In genomic region chr2:41840702-41841551, GRCh38 we compare ENCODE assay signal across 8 cellular contexts.
DNase-seq lines count a peak whose midpoint lies in the region; ATAC-seq, FAIRE-seq and TF ChIP-seq lines count a peak whose summit lies in the region.

No MANE protein-coding gene starts in this region.

- TF ChIP-seq CTCF in A549 (IDR thresholded peaks at IDR 0.05) (peak; percentile 99), WERI-Rb-1 (IDR thresholded peaks at IDR 0.05; ENCODE audit: low read depth, low read length) (peak; percentile 99), cardiac fibroblast (IDR thresholded peaks at IDR 0.05; ENCODE audit: low read depth, low read length) (peak; percentile 97), smooth muscle cell (IDR thresholded peaks at IDR 0.05; ENCODE audit: borderline replicate concordance, insufficient read depth, poor library complexity, severe bottlenecking) (peak; percentile 90)

- H3K27me3 ChIP-seq in WERI-Rb-1 (ENCODE audit: insufficient read depth, low read depth, severe bottlenecking) (no peaks in the 10 kb centered on the region), smooth muscle cell (ENCODE audit: low read depth) (peaks cover 36% of the 10 kb centered on the region)

- peak; percentile 97 to 99 for DNase-seq in A549 (ENCODE audit: low read depth in 1 of 2, low spot score in 1 of 2)
- peak; percentile 94 for DNase-seq in NCI-H2171 (lab: John Stamatoyannopoulos, UW)
- DNase-seq in WERI-Rb-1, result peak; percentile 99
- DNase-seq in cardiac fibroblast (ENCODE audit: low read depth in 2 of 2), result peak; percentile 97 to 98
- peak; percentile 98 for DNase-seq in iPS-NIHi7 (ENCODE audit: extremely low spot score)
- peak; percentile 74 for DNase-seq in smooth muscle cell (lab: John Stamatoyannopoulos, UW; ENCODE audit: unreplicated experiment)

- no peaks in the 10 kb centered on the region for H3F3A ChIP-seq in smooth muscle cell (ENCODE audit: low read depth)

- peak overlapping the region; percentile 30 for H3K9ac ChIP-seq in smooth muscle cell (ENCODE audit: low read depth)

- peak; percentile 97 to 98 for TF ChIP-seq RAD21 in A549 (conservative IDR thresholded peaks at IDR 0.05 in 1 of 2, IDR thresholded peaks at IDR 0.05 in 1 of 2)

- 3% methylated on average over 48 of the region's 48 CpGs for WGBS in A549 (ENCODE audit: missing lambda C conversion rate)
- WGBS in smooth muscle cell (ENCODE audit: low lambda C conversion rate), result 1% methylated on average over 48 of the region's 48 CpGs

- POLR2A ChIA-PET in A549 (lab: Yijun Ruan, JAX), result interaction anchor here (0.9 to 1.2 kb wide), 5 partner anchors 10 to 249 kb away, joined by 3 to 4 read pairs (median 3); no protein-coding TSS in a partner anchor

- H3K27ac ChIP-seq in A549, result peak overlapping the region; percentile 86 to 95
- H3K27ac ChIP-seq in WERI-Rb-1, result peak overlapping the region; percentile 83
- no peak overlapping the region for H3K27ac ChIP-seq in smooth muscle cell (ENCODE audit: low read depth)

- no peaks in the 10 kb centered on the region for H3K9me3 ChIP-seq in A549
- H3K9me3 ChIP-seq in WERI-Rb-1 (ENCODE audit: severe bottlenecking), result no peaks in the 10 kb centered on the region
- H3K9me3 ChIP-seq in smooth muscle cell (replicated peaks; ENCODE audit: low read depth), result no peaks in the 10 kb centered on the region

- H3K79me2 ChIP-seq in smooth muscle cell (ENCODE audit: low read depth), result no peaks in the 10 kb centered on the region

- no peak for TF ChIP-seq EP300 in A549 (IDR thresholded peaks at IDR 0.05)

- FAIRE-seq in A549 (lab: Jason Lieb, UNC), result peak; percentile 89

- TF ChIP-seq POLR2A in A549 (IDR thresholded peaks at IDR 0.05; ENCODE audit: low read length), result peak; percentile 77

- CTCF ChIA-PET in A549 (lab: Yijun Ruan, JAX), result interaction anchor here (0.5 to 19.2 kb wide), 29 partner anchors 9 to 1252 kb away, joined by 3 to 715 read pairs (median 3); no protein-coding TSS in a partner anchor

- H3K4me3 ChIP-seq in A549 (peak overlapping the region; percentile 67), WERI-Rb-1 (ENCODE audit: low read depth, low read length) (peak overlapping the region; percentile 84), cardiac fibroblast (replicated peaks in 1 of 2; ENCODE audit: low read depth in 2 of 2, low read length in 2 of 2) (peak overlapping the region; percentile 70 to 74), smooth muscle cell (peak overlapping the region; percentile 68)

- ATAC-seq in A549 (peak; percentile 98 to 100), GM18861 (IDR thresholded peaks at IDR 0.05; ENCODE audit: unreplicated experiment) (peak; percentile 100), HG03097 (IDR thresholded peaks at IDR 0.05; ENCODE audit: low FRiP score, unreplicated experiment) (peak; percentile 100)

- H4K20me1 ChIP-seq in smooth muscle cell (ENCODE audit: low read depth), result no peaks in the 10 kb centered on the region

- H3K4me1 ChIP-seq in A549 (peaks cover 11% of the 10 kb centered on the region), smooth muscle cell (ENCODE audit: low read depth) (peaks cover 6% of the 10 kb centered on the region)

- peak overlapping the region; percentile 78 for H2AFZ ChIP-seq in smooth muscle cell (ENCODE audit: low read depth)

- H3K4me2 ChIP-seq in A549 (peak overlapping the region; percentile 80), smooth muscle cell (peak overlapping the region; percentile 95)

- no peaks in the 10 kb centered on the region for H3K36me3 ChIP-seq in WERI-Rb-1
- H3K36me3 ChIP-seq in smooth muscle cell (ENCODE audit: low read depth), result no peaks in the 10 kb centered on the region

TF ChIP-seq in A549, 52 proteins besides CTCF, POLR2A, EP300 and RAD21:
- TF ChIP-seq POLR2AphosphoS2 (conservative IDR thresholded peaks at IDR 0.05; ENCODE audit: low read length), result no peak
- peak in 1 of 2 experiments; percentile 9; a peak in 1 of 4 replicates for TF ChIP-seq CEBPB (IDR thresholded peaks at IDR 0.05)
- TF ChIP-seq PHF8 (IDR thresholded peaks at IDR 0.05; ENCODE audit: borderline replicate concordance, low read depth), result 0 out of 2 replicates have a peak, but pooled peaks have one; percentile 32
- TF ChIP-seq MAFK (IDR thresholded peaks at IDR 0.05; ENCODE audit: partially characterized antibody), result peak; percentile 35
- TF ChIP-seq, protein P1, sequence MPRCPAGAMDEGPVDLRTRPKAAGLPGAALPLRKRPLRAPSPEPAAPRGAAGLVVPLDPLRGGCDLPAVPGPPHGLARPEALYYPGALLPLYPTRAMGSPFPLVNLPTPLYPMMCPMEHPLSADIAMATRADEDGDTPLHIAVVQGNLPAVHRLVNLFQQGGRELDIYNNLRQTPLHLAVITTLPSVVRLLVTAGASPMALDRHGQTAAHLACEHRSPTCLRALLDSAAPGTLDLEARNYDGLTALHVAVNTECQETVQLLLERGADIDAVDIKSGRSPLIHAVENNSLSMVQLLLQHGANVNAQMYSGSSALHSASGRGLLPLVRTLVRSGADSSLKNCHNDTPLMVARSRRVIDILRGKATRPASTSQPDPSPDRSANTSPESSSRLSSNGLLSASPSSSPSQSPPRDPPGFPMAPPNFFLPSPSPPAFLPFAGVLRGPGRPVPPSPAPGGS (IDR thresholded peaks at IDR 0.05), result peak; percentile 93
- no peak for TF ChIP-seq NPAS2 (CRISPR knock-in tag; IDR thresholded peaks at IDR 0.05; ENCODE audit: borderline replicate concordance)
- no peak for TF ChIP-seq BHLHE40 (IDR thresholded peaks at IDR 0.05; ENCODE audit: low read depth, low read length)
- no peak for TF ChIP-seq TP53 (CRISPR knock-in tag; IDR thresholded peaks at IDR 0.05)
- peak; percentile 24; the same call in 1 of the 2 replicates for TF ChIP-seq SREBF2 (IDR thresholded peaks at IDR 0.05)
- no peak for TF ChIP-seq HDAC2 (IDR thresholded peaks at IDR 0.05)
- peak; percentile 88 for TF ChIP-seq MAX (IDR thresholded peaks at IDR 0.05)
- TF ChIP-seq ZFP36 (IDR thresholded peaks at IDR 0.05; ENCODE audit: borderline replicate concordance, partially characterized antibody), result no peak
- peak; percentile 90 to 91; a peak in 4 of 5 replicates for TF ChIP-seq JUN (IDR thresholded peaks at IDR 0.05)
- peak; percentile 15; the same call in 1 of the 2 replicates for TF ChIP-seq GATA3 (IDR thresholded peaks at IDR 0.05; ENCODE audit: borderline replicate concordance)
- TF ChIP-seq RARB (CRISPR knock-in tag; IDR thresholded peaks at IDR 0.05), result no peak
- no peak for TF ChIP-seq FOSL2 (IDR thresholded peaks at IDR 0.05)
- no peak for TF ChIP-seq FOSL2 (CRISPR knock-in tag; IDR thresholded peaks at IDR 0.05)
- peak; percentile 93 for TF ChIP-seq MYC (IDR thresholded peaks at IDR 0.05; ENCODE audit: borderline replicate concordance, low read length)
- peak; percentile 99 for TF ChIP-seq SMC3 (IDR thresholded peaks at IDR 0.05)
- peak; percentile 69 for TF ChIP-seq E2F6 (IDR thresholded peaks at IDR 0.05; ENCODE audit: borderline replicate concordance, low read depth)
- peak; percentile 78; the same call in 1 of the 2 replicates for TF ChIP-seq RFX5 (IDR thresholded peaks at IDR 0.05)
- no peak for TF ChIP-seq RNF2 (IDR thresholded peaks at IDR 0.05; ENCODE audit: borderline replicate concordance, low read depth)
